Comparison of ENCODE assay signal across 22 cellular contexts in genomic region chr13:63305641-63306133, GRCh38.
"Had no signal": no experiment of that assay in that cellular context is flagged by ENCODE, and none has a peak within 500 bp of the region (broad histone marks: within the 10 kb centered on the region; RNA-seq: fewer than 3 reads in every experiment).

No MANE protein-coding gene starts in this region.

- H3K9me3 ChIP-seq: neutrophil, right atrium auricular region, upper lobe of right lung had no signal

- H3K27ac Mint-ChIP-seq: dendritic cell treated with granulocyte-macrophage colony-stimulating factor and Interleukin-4, amounts not matched to agents 40 ng/mL and 50 ng/mL, for 4 days; effector memory CD8-positive, alpha-beta T cell; nephron; stimulated activated effector memory CD8-positive, alpha-beta T cell treated with anti-CD3 and anti-CD28 coated beads, Interleukin-12 subunit alpha, Interleukin-12 subunit beta, amount 100 ng/mL, for 72 hours; stimulated activated naive CD8-positive, alpha-beta T cell treated with anti-CD3 and anti-CD28 coated beads, Interleukin-15, Interleukin-2, amounts not matched to agents 100 ng/mL and 50 ng/mL, for 24 hours had no signal

- H3K4me1 Mint-ChIP-seq: nephron; stimulated activated effector memory CD8-positive, alpha-beta T cell treated with anti-CD3 and anti-CD28 coated beads, Interleukin-12 subunit alpha, Interleukin-12 subunit beta, amount 100 ng/mL, for 72 hours had no signal

- H3K4me3 ChIP-seq: esophagus squamous epithelium, gastroesophageal sphincter, left lung, lung, right atrium auricular region, smooth muscle cell, tibial nerve, upper lobe of right lung had no signal

- ATAC-seq: effector memory CD8-positive, alpha-beta T cell; gastroesophageal sphincter; left lung; stimulated activated effector memory CD8-positive, alpha-beta T cell treated with anti-CD3 and anti-CD28 coated beads, Interleukin-12 subunit alpha, Interleukin-12 subunit beta, amount 100 ng/mL, for 72 hours; upper lobe of right lung had no signal

- H3K4me1 ChIP-seq: esophagus squamous epithelium, gastroesophageal sphincter, left lung, right atrium auricular region, tibial nerve, upper lobe of right lung had no signal

- H3K36me3 ChIP-seq: esophagus squamous epithelium, gastroesophageal sphincter, left lung, neutrophil, right atrium auricular region, tibial nerve, upper lobe of right lung had no signal

- H3K27me3 Mint-ChIP-seq: dendritic cell treated with granulocyte-macrophage colony-stimulating factor and Interleukin-4, amounts not matched to agents 40 ng/mL and 50 ng/mL, for 4 days; effector memory CD8-positive, alpha-beta T cell; stimulated activated naive CD8-positive, alpha-beta T cell treated with anti-CD3 and anti-CD28 coated beads, Interleukin-15, Interleukin-2, amounts not matched to agents 100 ng/mL and 50 ng/mL, for 24 hours had no signal

- H3K27me3 ChIP-seq: esophagus squamous epithelium, gastroesophageal sphincter, left lung, neutrophil, right atrium auricular region, tibial nerve, upper lobe of right lung had no signal

- H3K4me3 Mint-ChIP-seq: dendritic cell treated with granulocyte-macrophage colony-stimulating factor and Interleukin-4, amounts not matched to agents 40 ng/mL and 50 ng/mL, for 4 days; effector memory CD8-positive, alpha-beta T cell; nephron; stimulated activated effector memory CD8-positive, alpha-beta T cell treated with anti-CD3 and anti-CD28 coated beads, Interleukin-12 subunit alpha, Interleukin-12 subunit beta, amount 100 ng/mL, for 72 hours; stimulated activated naive CD8-positive, alpha-beta T cell treated with anti-CD3 and anti-CD28 coated beads, Interleukin-15, Interleukin-2, amounts not matched to agents 100 ng/mL and 50 ng/mL, for 24 hours had no signal

- H3K36me3 Mint-ChIP-seq: stimulated activated effector memory CD8-positive, alpha-beta T cell treated with anti-CD3 and anti-CD28 coated beads, Interleukin-12 subunit alpha, Interleukin-12 subunit beta, amount 100 ng/mL, for 72 hours had no signal

- DNase-seq: cerebellar nuclear complex; effector memory CD8-positive, alpha-beta T cell; esophagus squamous epithelium; foreskin fibroblast; glutamatergic neuron; islet precursor cell; mesenchymal stem cell; midbrain; stimulated activated CD4-positive, alpha-beta T cell treated with anti-CD3 and anti-CD28 coated beads, Interleukin-4, amount 100 ng/mL, for 1 hour; stimulated activated CD8-positive, alpha-beta memory T cell treated with anti-CD3 and anti-CD28 coated beads, Interleukin-4, amount 100 ng/mL, for 48 hours; upper lobe of right lung had no signal

- H3K27ac ChIP-seq: esophagus squamous epithelium, gastroesophageal sphincter, left lung, neutrophil, right atrium auricular region, tibial nerve, upper lobe of right lung had no signal
